Comparison of ENCODE assay signal across 27 cellular contexts in genomic region chr19:51641648-51642047, GRCh38. TPM values are rescaled to one million over a fixed set of nuclear protein-coding genes. Genes with fewer than 3 reads are reported as not detected.
"Had no signal": no experiment of that assay in that cellular context is flagged by ENCODE, and none has a peak within 500 bp of the region (broad histone marks: within the 10 kb centered on the region; RNA-seq: fewer than 3 reads in every experiment).

No MANE protein-coding gene starts in this region.

- DNase-seq: heart right ventricle; islet precursor cell; left ventricle myocardium inferior; mesenchymal stem cell; natural killer cell; nephron progenitor cell; ovary; posterior cingulate gyrus; retina; right cardiac atrium; sigmoid colon; small intestine; spleen; stimulated activated CD4-positive, alpha-beta T cell treated with anti-CD3 and anti-CD28 coated beads, Interleukin-4, amount 100 ng/mL, for 24 hours; stimulated activated naive CD8-positive, alpha-beta T cell treated with anti-CD3 and anti-CD28 coated beads, Interleukin-15, Interleukin-2, amounts not matched to agents 100 U/mL and 50 U/mL, for 24 hours; stomach; testis; thyroid gland; transverse colon; upper lobe of left lung had no signal

- H3K4me2 ChIP-seq: hepatocyte, neural progenitor cell had no signal

- H3K36me3 ChIP-seq: left ventricle myocardium inferior, neural progenitor cell, ovary, prostate gland, sigmoid colon, thyroid gland, transverse colon, upper lobe of left lung, vagina had no signal

- H3K9me3 Mint-ChIP-seq: natural killer cell had no signal

- H3K4me3 ChIP-seq: heart right ventricle, hepatocyte, left ventricle myocardium inferior, lung, neural progenitor cell, ovary, prostate gland, sigmoid colon, stomach, testis, thyroid gland, transverse colon, upper lobe of left lung, vagina had no signal

- H3K79me2 ChIP-seq: hepatocyte had no signal

- H3K36me3 Mint-ChIP-seq: natural killer cell; neural progenitor cell; stimulated activated effector memory CD8-positive, alpha-beta T cell treated with anti-CD3 and anti-CD28 coated beads, Interleukin-12 subunit alpha, Interleukin-12 subunit beta, amount 100 ng/mL, for 72 hours had no signal

- H3K27ac ChIP-seq: heart right ventricle, hepatocyte, left ventricle myocardium inferior, neural progenitor cell, ovary, prostate gland, sigmoid colon, stomach, testis, thyroid gland, transverse colon, upper lobe of left lung, vagina had no signal

- H3K27ac Mint-ChIP-seq: natural killer cell; nephron progenitor cell; neural progenitor cell; stimulated activated effector memory CD8-positive, alpha-beta T cell treated with anti-CD3 and anti-CD28 coated beads, Interleukin-12 subunit alpha, Interleukin-12 subunit beta, amount 100 ng/mL, for 72 hours had no signal

- H3K4me1 ChIP-seq: left ventricle myocardium inferior, neural progenitor cell, prostate gland, sigmoid colon, thyroid gland, transverse colon, upper lobe of left lung, vagina had no signal

- ATAC-seq: heart right ventricle; natural killer cell; right cardiac atrium; stimulated activated effector memory CD8-positive, alpha-beta T cell treated with anti-CD3 and anti-CD28 coated beads, Interleukin-12 subunit alpha, Interleukin-12 subunit beta, amount 100 ng/mL, for 72 hours; stimulated activated naive CD8-positive, alpha-beta T cell treated with anti-CD3 and anti-CD28 coated beads, Interleukin-15, Interleukin-2, amounts not matched to agents 100 U/mL and 50 U/mL, for 24 hours had no signal

- H3K27me3 ChIP-seq: hepatocyte, neural progenitor cell, ovary, testis, thyroid gland, upper lobe of left lung, vagina had no signal

- H3K9ac ChIP-seq: neural progenitor cell had no signal

- H3K4me1 Mint-ChIP-seq: nephron progenitor cell; neural progenitor cell; stimulated activated effector memory CD8-positive, alpha-beta T cell treated with anti-CD3 and anti-CD28 coated beads, Interleukin-12 subunit alpha, Interleukin-12 subunit beta, amount 100 ng/mL, for 72 hours had no signal

- H3K9me3 ChIP-seq: left ventricle myocardium inferior, prostate gland, testis, thyroid gland, transverse colon, upper lobe of left lung, vagina had no signal

- FAIRE-seq: small intestine had no signal

- H2AFZ ChIP-seq: hepatocyte, neural progenitor cell had no signal

- H3K4me3 Mint-ChIP-seq: natural killer cell; nephron progenitor cell; neural progenitor cell; stimulated activated effector memory CD8-positive, alpha-beta T cell treated with anti-CD3 and anti-CD28 coated beads, Interleukin-12 subunit alpha, Interleukin-12 subunit beta, amount 100 ng/mL, for 72 hours had no signal

RNA-seq across cellular contexts. Expression of gene SIGLEC14, which starts 5.0 kb away (rescaled TPM):
- total RNA-seq: kidney epithelial cell, vagina had no signal

RNA-seq across cellular contexts. Expression of gene SIGLEC5, which starts 11.4 kb away (rescaled TPM):
- total RNA-seq: hepatocyte, kidney epithelial cell, left ventricle myocardium inferior, prostate gland, testis had no signal
- polyA plus RNA-seq: hepatocyte, lung, right cardiac atrium, sigmoid colon, small intestine, spleen had no signal
